In genomic region chr9:136118367-136119258, GRCh38 we compare ENCODE assay signal across 8 cellular contexts. TPM values are rescaled to one million over a fixed set of nuclear protein-coding genes. Genes with fewer than 3 reads are reported as not detected.
DNase-seq lines count a peak whose midpoint lies in the region; ATAC-seq and TF ChIP-seq lines count a peak whose summit lies in the region.

Gene TMEM250 (minus strand): TSS chr9:136118875. CDS start chr9:136116900, 1,975 bp downstream.

- intact Hi-C loops in activated CD4-positive, alpha-beta T cell treated with anti-CD3 and anti-CD28 coated beads, Interleukin-2, amount 10 ng/mL, durations not matched to agents 24 days and 14 days (cut with micrococcal nuclease) = loop anchor here (1.0 to 2.0 kb wide), 3 partner anchors 9 to 158 kb away; partner anchors contain the start of genes NACC2 and UBAC1
- intact Hi-C loops in left colon (cut with DNase I, micrococcal nuclease) = no loop called here

- H3K27ac ChIP-seq in coronary artery = peak within 1 kb of the TSS; percentile 94 to 99

- peak within 1 kb of the TSS; percentile 91 for H3K4me3 ChIP-seq in coronary artery

- ATAC-seq in GM19328 (IDR thresholded peaks at IDR 0.05; ENCODE audit: unreplicated experiment) (peak; percentile 71), HG03469 (IDR thresholded peaks at IDR 0.05; ENCODE audit: unreplicated experiment) (peak; percentile 59), left colon (peak; percentile 79)

- peaks cover 8% of the 10 kb centered on the region for H3K4me1 Mint-ChIP-seq in activated CD4-positive, alpha-beta T cell treated with anti-CD3 and anti-CD28 coated beads, Interleukin-2, amount 10 ng/mL, durations not matched to agents 24 days and 14 days

- peak within 1 kb of the TSS; percentile 85 for H3K27ac Mint-ChIP-seq in activated CD4-positive, alpha-beta T cell treated with anti-CD3 and anti-CD28 coated beads, Interleukin-2, amount 10 ng/mL, durations not matched to agents 24 days and 14 days

- H3K4me3 Mint-ChIP-seq in activated CD4-positive, alpha-beta T cell treated with anti-CD3 and anti-CD28 coated beads, Interleukin-2, amount 10 ng/mL, durations not matched to agents 24 days and 14 days = peak within 1 kb of the TSS; percentile 84

- H3K9me3 Mint-ChIP-seq in activated CD4-positive, alpha-beta T cell treated with anti-CD3 and anti-CD28 coated beads, Interleukin-2, amount 10 ng/mL, durations not matched to agents 24 days and 14 days = no peaks in the 10 kb centered on the region

- TF ChIP-seq CTCF in coronary artery (IDR thresholded peaks at IDR 0.05) = no peak

- DNase-seq in C1 segment of cervical spinal cord (lab: John Stamatoyannopoulos, UW) (peak; percentile 69 to 96 (median 88)), NCI-H526 treated with DMSO at 0.1 percent for 48 hours (lab: John Stamatoyannopoulos, UW) (peak; percentile 76), coronary artery (ENCODE audit: low spot score) (peak; percentile 95), left colon (peak; percentile 96 to 97)
- peak; percentile 99 for DNase-seq in activated CD4-positive, alpha-beta T cell treated with anti-CD3 and anti-CD28 coated beads, Interleukin-2, amount 10 ng/mL, durations not matched to agents 24 days and 14 days
- peak; percentile 94 to 96 for DNase-seq in stimulated activated CD4-positive, alpha-beta T cell treated with anti-CD3 and anti-CD28 coated beads, Interleukin-1b, Interleukin-23, amount 100 ng/mL, for 4 hours (ENCODE audit: low read depth in 2 of 2)

- H3K27me3 Mint-ChIP-seq in activated CD4-positive, alpha-beta T cell treated with anti-CD3 and anti-CD28 coated beads, Interleukin-2, amount 10 ng/mL, durations not matched to agents 24 days and 14 days = no peaks in the 10 kb centered on the region

- H3K36me3 Mint-ChIP-seq in activated CD4-positive, alpha-beta T cell treated with anti-CD3 and anti-CD28 coated beads, Interleukin-2, amount 10 ng/mL, durations not matched to agents 24 days and 14 days (ENCODE audit: low read depth) = peaks cover 10% of the 10 kb centered on the region

RNA-seq across cellular contexts. Expression of gene TMEM250, which starts in this region (rescaled TPM):
- total RNA-seq in activated CD4-positive, alpha-beta T cell treated with anti-CD3 and anti-CD28 coated beads, Interleukin-2, amount 10 ng/mL, durations not matched to agents 24 days and 14 days = 49.8 and 52.7 TPM in 2 replicates
- total RNA-seq in left colon = 10 to 100 TPM; 51.0 to 59.3 TPM

Comparison
In these comparisons a context has a peak if more than half of its experiments do, and no peak if none do; other contexts are left out.
1. Peak in every context shown above with its lines: DNase-seq, ATAC-seq, H3K4me3 ChIP-seq and H3K27ac ChIP-seq.